In the genomic region with DNA sequence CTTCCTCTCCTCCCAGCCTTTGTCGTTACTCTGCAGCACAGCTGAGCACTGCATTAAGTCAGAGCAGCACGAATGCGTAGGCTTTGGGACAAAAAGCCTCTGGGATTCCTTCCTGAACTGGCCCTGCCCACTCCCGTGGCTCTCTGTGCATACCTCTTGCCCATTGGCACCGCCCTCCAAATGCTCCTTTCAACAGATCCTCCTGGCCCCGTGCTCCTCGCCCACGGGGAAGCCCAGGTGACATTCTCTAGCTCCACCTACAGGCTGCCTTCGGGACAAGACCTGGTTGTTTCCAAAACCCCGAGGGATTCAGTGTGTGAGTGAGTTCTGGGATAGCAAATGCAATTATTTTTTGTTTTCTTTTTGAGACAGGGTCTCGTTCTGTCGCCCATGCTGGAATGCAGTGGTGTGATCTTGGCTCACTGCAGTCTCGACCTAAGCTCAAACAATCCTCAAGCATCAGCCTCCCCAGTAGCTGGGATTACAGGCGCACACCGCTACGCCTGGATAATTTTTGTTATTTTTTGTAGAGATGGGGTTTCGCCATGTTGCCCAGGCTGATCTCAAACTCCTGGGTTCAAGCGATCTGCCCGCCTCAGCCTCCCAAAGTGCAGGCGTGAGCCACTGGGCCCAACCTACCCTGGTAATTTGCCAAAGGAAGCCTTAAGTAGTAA, we compare ENCODE assay signal across 8 cellular contexts. TPM values are rescaled to one million over a fixed set of nuclear protein-coding genes. Genes with fewer than 3 reads are reported as not detected.
DNase-seq lines count a peak whose midpoint lies in the region; ATAC-seq and TF ChIP-seq lines count a peak whose summit lies in the region.

No MANE protein-coding gene starts in this region.

- DNase-seq in G401 (ENCODE audit: low spot score) (peak; percentile 97), LHCN-M2 (ENCODE audit: low read depth) (peak; percentile 63), RWPE1 (ENCODE audit: low spot score) (peak; percentile 94), foreskin keratinocyte (peak; percentile 74 to 88), posterior vena cava (ENCODE audit: low spot score) (no peak)
- peak; percentile 57 for DNase-seq in activated gamma-delta T cell treated with anti-CD3 and anti-CD28 coated beads, Interleukin-2, amount 50 U/mL, for 16 hours (ENCODE audit: low read depth)

- peak; percentile 98 for ATAC-seq in foreskin keratinocyte

- in situ Hi-C loops in G401 (cut with HindIII; ENCODE audit: low sequenced_read_pairs) = no loop called here

- CTCF ChIA-PET in RWPE1 (lab: Yijun Ruan, JAX) = interaction anchor here (0.6 to 2.5 kb wide), 14 partner anchors 10 to 356 kb away, joined by 3 to 36 read pairs (median 5); a partner anchor contains a TSS

- TF ChIP-seq CTCF in RWPE1 (conservative IDR thresholded peaks at IDR 0.05; ENCODE audit: low read depth) = peak; percentile 91
- peak; percentile 97 for TF ChIP-seq CTCF in foreskin keratinocyte (conservative IDR thresholded peaks at IDR 0.05)
- TF ChIP-seq CTCF in neutrophil (IDR thresholded peaks at IDR 0.05) = peak; percentile 63

- H3K4me1 ChIP-seq in foreskin keratinocyte = no peaks in the 10 kb centered on the region
- peaks cover 0 to 5% of the 10 kb centered on the region in 2 experiments for H3K4me1 ChIP-seq in neutrophil (ENCODE audit: control insufficient read depth in 1 of 2, insufficient read depth in 1 of 2, low read depth in 1 of 2, low read length in 1 of 2)
- peaks cover 0 to 9% (median 8%) of the 10 kb centered on the region in 5 donors for H3K4me1 ChIP-seq in subcutaneous abdominal adipose tissue (ENCODE audit: control insufficient read depth in 5 of 5, insufficient read depth in 5 of 5, low read length in 5 of 5)

- intact Hi-C loops in posterior vena cava (cut with DNase I) = loop anchor here (1.0 to 5.0 kb wide), 2 partner anchors 31 to 103 kb away; no protein-coding TSS in a partner anchor

- H3K27me3 ChIP-seq in foreskin keratinocyte = no peaks in the 10 kb centered on the region
- peaks cover 11% of the 10 kb centered on the region for H3K27me3 ChIP-seq in neutrophil
- H3K27me3 ChIP-seq in subcutaneous abdominal adipose tissue (ENCODE audit: control insufficient read depth in 5 of 5, insufficient read depth in 4 of 5, low read length in 5 of 5) = no peaks in the 10 kb centered on the region

- POLR2A ChIA-PET in RWPE1 (lab: Yijun Ruan, JAX; ENCODE audit: low non-redundant PET) = no interaction called here

- H3K9me3 ChIP-seq in neutrophil (no peaks in the 10 kb centered on the region), subcutaneous abdominal adipose tissue (ENCODE audit: control insufficient read depth in 5 of 5, low read length in 5 of 5) (no peaks in the 10 kb centered on the region)

- peaks cover 49% of the 10 kb centered on the region for H3K36me3 ChIP-seq in neutrophil
- peaks cover 14 to 40% (median 37%) of the 10 kb centered on the region in 5 donors for H3K36me3 ChIP-seq in subcutaneous abdominal adipose tissue (ENCODE audit: control insufficient read depth in 5 of 5, insufficient read depth in 5 of 5, low read length in 5 of 5)

- H3K4me3 ChIP-seq in neutrophil (ENCODE audit: low read depth in 1 of 2, low read length in 1 of 2) (no peak overlapping the region), subcutaneous abdominal adipose tissue (ENCODE audit: low read depth in 1 of 5, low read length in 5 of 5) (peak overlapping the region; percentile 16 to 41 (median 26))

- peak overlapping the region in 2 of 5 donors; percentile 13 to 41 for H3K9ac ChIP-seq in subcutaneous abdominal adipose tissue (ENCODE audit: low read length in 5 of 5)

- H3K27ac ChIP-seq in RWPE1 (peak overlapping the region; percentile 65), foreskin keratinocyte (no peak overlapping the region), neutrophil (no peak overlapping the region), subcutaneous abdominal adipose tissue (ENCODE audit: low read depth, low read length) (no peak overlapping the region)

RNA-seq across cellular contexts. Expression of a gene that starts 17.9 kb away (rescaled TPM):
- not detected in 2 replicates for total RNA-seq in G401 (2014; rRNA removed; shearing (Covaris generic))
- total RNA-seq in LHCN-M2 (2014; rRNA removed) (3.3 and 3.5 TPM in 2 replicates), foreskin keratinocyte (0.35 and 1.6 TPM in 2 replicates), posterior vena cava (1 to 10 TPM in 1 of 2 donors, under 1 TPM in 1; 1.00 to 2.9 TPM)
- 0.47 TPM for polyA plus RNA-seq in LHCN-M2 (2012)
- 0.26 and 1.1 TPM in 2 replicates for polyA plus RNA-seq in foreskin keratinocyte

RNA-seq across cellular contexts. Expression of a gene that starts 31.9 kb away (rescaled TPM):
- not detected in 2 replicates for total RNA-seq in G401 (2014; rRNA removed; shearing (Covaris generic))
- total RNA-seq in LHCN-M2 (2014; rRNA removed) (not detected in 2 replicates), foreskin keratinocyte (not detected in 2 replicates), posterior vena cava (not detected)
- polyA plus RNA-seq in LHCN-M2 (2012) = not detected
- polyA plus RNA-seq in foreskin keratinocyte = not detected in 2 replicates

Comparison
In these comparisons a context has a peak if more than half of its experiments do, and no peak if none do; other contexts are left out.
1. H3K4me3 ChIP-seq: peak in subcutaneous abdominal adipose tissue (5 of 5); none in neutrophil (0 of 2).
2. Peak in every context shown above with its lines, with median percentiles within 50 percentile points of each other: CTCF ChIP-seq.